8 cellular contexts compared by ENCODE assay signal in the genomic region with DNA sequence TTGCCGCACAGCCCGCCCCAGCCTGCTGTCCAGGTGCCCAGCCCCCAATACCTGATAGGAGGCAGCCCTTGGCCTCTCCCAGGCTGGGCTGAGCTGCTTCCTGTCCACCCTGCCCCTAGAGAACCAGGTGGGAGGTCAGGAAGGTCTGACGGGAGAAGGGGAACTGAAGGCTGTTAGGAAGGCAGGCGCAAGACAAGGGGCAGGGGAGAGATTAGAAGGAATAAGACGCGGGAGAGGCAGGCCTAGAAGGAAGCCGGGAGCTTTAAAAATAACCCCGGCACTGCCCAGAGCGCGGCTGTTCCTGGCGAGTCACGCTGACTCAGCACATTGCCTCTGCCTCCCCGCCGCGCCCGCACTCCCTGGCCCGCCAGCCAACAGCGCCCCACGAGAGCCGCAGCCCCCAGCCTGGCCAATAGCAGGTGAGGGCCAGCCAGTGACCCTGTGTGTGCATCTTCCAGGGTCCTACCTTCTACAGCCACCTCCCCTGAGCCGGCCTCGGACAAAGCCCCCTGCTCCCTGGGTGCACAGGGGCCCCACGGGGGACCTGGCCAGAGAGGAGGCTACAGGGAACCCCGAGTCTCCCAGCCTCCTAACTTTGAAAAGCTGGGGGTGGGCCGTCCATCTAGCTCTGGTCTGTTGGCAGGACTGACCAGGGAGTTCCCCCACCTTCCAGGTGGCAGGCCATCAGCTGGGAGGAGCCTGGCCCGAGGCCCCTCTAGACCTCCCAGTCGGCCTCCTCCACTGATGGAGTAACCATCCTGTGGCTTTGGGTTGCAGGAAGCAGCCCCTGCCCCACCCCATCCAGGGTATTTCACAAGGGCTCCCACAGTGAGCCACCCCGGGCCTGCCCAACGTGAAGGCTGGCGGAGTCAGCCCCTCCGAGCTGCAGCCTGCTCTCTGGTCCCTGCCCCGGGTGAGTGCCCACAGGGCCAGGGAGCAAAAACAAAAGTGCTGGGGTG. TPM values are rescaled to one million over a fixed set of nuclear protein-coding genes. Genes with fewer than 3 reads are reported as not detected.
DNase-seq lines count a peak whose midpoint lies in the region; ATAC-seq, FAIRE-seq and TF ChIP-seq lines count a peak whose summit lies in the region.

No MANE protein-coding gene starts in this region.

- H3K4me3 ChIP-seq in coronary artery: peak overlapping the region; percentile 64
- H3K4me3 ChIP-seq in thoracic aorta: peak overlapping the region; percentile 62
- H3K4me3 ChIP-seq in SJCRH30: no peak overlapping the region

- H3K27me3 ChIP-seq in thoracic aorta (replicated peaks; ENCODE audit: insufficient read depth) (no peaks in the 10 kb centered on the region), SJCRH30 (no peaks in the 10 kb centered on the region)

- ATAC-seq in left lobe of liver: peak; percentile 40
- ATAC-seq in thoracic aorta (ENCODE audit: insufficient number of reproducible peaks, low FRiP score, low read depth): no peak
- ATAC-seq in GM18517 (IDR thresholded peaks at IDR 0.05; ENCODE audit: unreplicated experiment): no peak

- H3K4me1 ChIP-seq in thoracic aorta (ENCODE audit: control insufficient read depth in 1 of 2, low read depth in 2 of 2) (peaks cover 41 to 54% of the 10 kb centered on the region in 2 donors), SJCRH30 (peaks cover 2% of the 10 kb centered on the region)

- DNase-seq in D721Med (ENCODE audit: insufficient read length, low spot score): peak; percentile 71
- DNase-seq in NCI-H460 (ENCODE audit: extremely low read depth, low read depth): peak; percentile 69
- DNase-seq in coronary artery (ENCODE audit: low spot score): no peak
- DNase-seq in left lobe of liver (ENCODE audit: low spot score): peak; percentile 76
- no peak for DNase-seq in thoracic aorta (ENCODE audit: low spot score)
- no peak for DNase-seq in SJCRH30
- DNase-seq in stimulated activated CD4-positive, alpha-beta T cell treated with anti-CD3 and anti-CD28 coated beads, Interleukin-4, amount 100 ng/mL, for 1 hour: no peak

- H3K36me3 ChIP-seq in thoracic aorta (peaks cover 17% of the 10 kb centered on the region), SJCRH30 (no peaks in the 10 kb centered on the region; the same call in 1 of the 2 replicates)

- H3K9me3 ChIP-seq in thoracic aorta: no peaks in the 10 kb centered on the region
- no peaks in the 10 kb centered on the region for H3K9me3 ChIP-seq in SJCRH30 (replicated peaks)

- TF ChIP-seq CTCF in D721Med (IDR thresholded peaks at IDR 0.05; ENCODE audit: insufficient read depth, missing control alignments) (no peak), coronary artery (IDR thresholded peaks at IDR 0.05) (no peak), thoracic aorta (IDR thresholded peaks at IDR 0.05) (no peak)

- H3K27ac ChIP-seq in coronary artery (peak overlapping the region; percentile 16 to 77), thoracic aorta (peak overlapping the region in 1 of 2 donors; percentile 50), SJCRH30 (no peak overlapping the region)

- FAIRE-seq in D721Med (lab: Jason Lieb, UNC): no peak

RNA-seq across cellular contexts. Expression of a gene that starts 4.0 kb away (rescaled TPM):
- total RNA-seq in NCI-H460 (2014; rRNA removed; shearing (Covaris generic)): 62.5 and 64.3 TPM in 2 replicates
- polyA plus RNA-seq in NCI-H460 (2014; cell fraction: nucleus; rRNA removed): 138 and 168 TPM in 2 replicates
- 12.6 TPM for total RNA-seq in left lobe of liver
- 10 to 100 TPM; 29.8 to 32.1 TPM for total RNA-seq in thoracic aorta
- 27.3 and 29.0 TPM in 2 replicates for total RNA-seq in SJCRH30 (2014; rRNA removed; shearing (Covaris generic))

RNA-seq across cellular contexts. Expression of a gene that starts 5.6 kb away (rescaled TPM):
- 18.1 and 19.7 TPM in 2 replicates for total RNA-seq in NCI-H460 (2014; rRNA removed; shearing (Covaris generic))
- 96.2 and 103 TPM in 2 replicates for polyA plus RNA-seq in NCI-H460 (2014; cell fraction: nucleus; rRNA removed)
- total RNA-seq in left lobe of liver (18.0 TPM), thoracic aorta (10 to 100 TPM; 15.8 to 41.3 TPM)
- total RNA-seq in SJCRH30 (2014; rRNA removed; shearing (Covaris generic)): 20.1 and 23.5 TPM in 2 replicates

RNA-seq across cellular contexts. Expression of a gene that starts 12.4 kb away (rescaled TPM):
- total RNA-seq in NCI-H460 (2014; rRNA removed; shearing (Covaris generic)): 2.7 and 3.4 TPM in 2 replicates
- 75.2 and 85.5 TPM in 2 replicates for polyA plus RNA-seq in NCI-H460 (2014; cell fraction: nucleus; rRNA removed)
- 113 TPM for total RNA-seq in left lobe of liver
- total RNA-seq in thoracic aorta: 10 to 100 TPM; 13.6 to 81.9 TPM
- total RNA-seq in SJCRH30 (2014; rRNA removed; shearing (Covaris generic)): 30.2 and 33.0 TPM in 2 replicates

RNA-seq across cellular contexts. Expression of a gene that starts 13.5 kb away (rescaled TPM):
- total RNA-seq in NCI-H460 (2014; rRNA removed; shearing (Covaris generic)): 210 and 242 TPM in 2 replicates
- 588 and 605 TPM in 2 replicates for polyA plus RNA-seq in NCI-H460 (2014; cell fraction: nucleus; rRNA removed)
- total RNA-seq in left lobe of liver (5.2 TPM), thoracic aorta (10 to 100 TPM; 14.4 to 15.0 TPM)
- total RNA-seq in SJCRH30 (2014; rRNA removed; shearing (Covaris generic)): 152 and 159 TPM in 2 replicates

RNA-seq across cellular contexts. Expression of a gene that starts 21.5 kb away (rescaled TPM):
- 0.05 TPM in 1 of 2 replicates, not detected in the other for total RNA-seq in NCI-H460 (2014; rRNA removed; shearing (Covaris generic))
- polyA plus RNA-seq in NCI-H460 (2014; cell fraction: nucleus; rRNA removed): 2.8 TPM in 1 of 2 replicates, not detected in the other
- total RNA-seq in left lobe of liver: 0.13 TPM
- 1 to 10 TPM in 1 of 2 donors, under 1 TPM in 1; 0.35 to 2.6 TPM for total RNA-seq in thoracic aorta
- total RNA-seq in SJCRH30 (2014; rRNA removed; shearing (Covaris generic)): 3.8 and 4.9 TPM in 2 replicates

Comparison
In these comparisons a context has a peak if more than half of its experiments do, and no peak if none do; other contexts are left out.
1. DNase-seq: peak in D721Med (single experiment), NCI-H460 (single experiment) and left lobe of liver (single experiment); none in coronary artery (single experiment), thoracic aorta (single experiment), SJCRH30 (0 of 2) and stimulated activated CD4-positive, alpha-beta T cell treated with anti-CD3 and anti-CD28 coated beads, Interleukin-4, amount 100 ng/mL, for 1 hour (single experiment).